30 cellular contexts compared by ENCODE assay signal in the genomic region with DNA sequence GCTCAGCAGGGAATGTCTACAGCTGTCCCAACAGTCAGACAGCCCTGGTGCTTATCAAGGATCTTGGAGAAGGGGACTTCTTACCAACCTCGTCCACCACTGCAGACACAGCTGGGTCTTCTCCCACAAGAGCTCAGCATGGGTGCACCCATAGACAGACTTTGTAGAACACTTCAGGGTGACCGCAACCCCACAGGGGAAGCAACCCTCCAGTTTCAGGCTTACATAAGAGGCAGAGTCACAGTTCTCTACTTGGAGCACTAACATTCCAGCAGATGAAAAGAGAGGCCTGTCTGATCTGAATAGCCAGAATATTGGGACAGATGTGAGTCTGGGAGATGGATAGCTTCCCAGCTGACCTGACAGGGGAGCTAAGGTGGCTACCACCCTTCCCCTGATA. TPM values are rescaled to one million over a fixed set of nuclear protein-coding genes. Genes with fewer than 3 reads are reported as not detected.
DNase-seq lines count a peak whose midpoint lies in the region; ATAC-seq and TF ChIP-seq lines count a peak whose summit lies in the region.
"Had no signal": no experiment of that assay in that cellular context is flagged by ENCODE, and none has a peak within 500 bp of the region (broad histone marks: within the 10 kb centered on the region; RNA-seq: fewer than 3 reads in every experiment).

No MANE protein-coding gene starts in this region.

- ATAC-seq in HG02885 (IDR thresholded peaks at IDR 0.05; ENCODE audit: poor library complexity, unreplicated experiment) = peak; percentile 62
- no peak for ATAC-seq in PC-3

- no peaks in the 10 kb centered on the region for H3K27me3 Mint-ChIP-seq in dendritic cell treated with granulocyte-macrophage colony-stimulating factor and Interleukin-4, amounts not matched to agents 40 ng/mL and 50 ng/mL, for 4 days
- peaks cover 5% of the 10 kb centered on the region for H3K27me3 Mint-ChIP-seq in endodermal cell (ENCODE audit: insufficient read depth)
- no peaks in the 10 kb centered on the region for H3K27me3 Mint-ChIP-seq in mesothelial cell of epicardium (ENCODE audit: low read depth)

- H3K36me3 ChIP-seq in trophoblast cell (ENCODE audit: control insufficient read depth in 1 of 2, insufficient read depth in 2 of 2, low read length in 2 of 2) = peaks cover 0 to 2% of the 10 kb centered on the region in 2 experiments
- H3K36me3 ChIP-seq in endodermal cell (ENCODE audit: control insufficient read depth, insufficient read depth, low read length) = no peaks in the 10 kb centered on the region
- no peaks in the 10 kb centered on the region for H3K36me3 ChIP-seq in PC-3 (ENCODE audit: low read depth, low read length)
- H3K36me3 ChIP-seq: ascending aorta, esophagus muscularis mucosa, HAP-1, left ventricle myocardium inferior, SJCRH30, spleen, tibial artery had no signal

- H2BK5ac ChIP-seq in trophoblast cell (ENCODE audit: low read depth, low read length, poor library complexity) = peak overlapping the region; percentile 11

- no peak overlapping the region for H3K4ac ChIP-seq in trophoblast cell (ENCODE audit: low read depth, low read length)

- H3K9me2 ChIP-seq in PC-3 (replicated peaks; ENCODE audit: low read length) = no peaks in the 10 kb centered on the region

- no CpG with 5 or more reads among the region's 2 CpGs for WGBS in trophoblast cell (ENCODE audit: extremely low coverage, insufficient coverage, insufficient read length)
- 82 to 88% methylated on average over 2 of the region's 2 CpGs for WGBS in endodermal cell (ENCODE audit: insufficient coverage in 1 of 2, insufficient read length in 1 of 2), 2 experiments

- H2BK12ac ChIP-seq in trophoblast cell (ENCODE audit: low read length) = no peak overlapping the region

- H3K79me2 ChIP-seq in trophoblast cell (ENCODE audit: control insufficient read depth, insufficient read depth, low read length, poor library complexity) = peaks cover 2% of the 10 kb centered on the region
- H3K79me2 ChIP-seq in PC-3 (ENCODE audit: low read length) = no peaks in the 10 kb centered on the region
- H3K79me2 ChIP-seq: hepatocyte, parathyroid adenoma had no signal

- H3K23ac ChIP-seq in trophoblast cell (ENCODE audit: low read length) = no peak overlapping the region

- CTCF ChIA-PET in PC-3 (lab: Charles Lee) = no interaction called here

- no peaks in the 10 kb centered on the region for H3F3A ChIP-seq in PC-3 (ENCODE audit: low read length, unreplicated experiment)

- H3K9me3 ChIP-seq in trophoblast cell (ENCODE audit: insufficient read depth, low read depth, low read length) = no peaks in the 10 kb centered on the region
- peaks cover 11% of the 10 kb centered on the region for H3K9me3 ChIP-seq in endodermal cell (ENCODE audit: control insufficient read depth, low read length)
- H3K9me3 ChIP-seq in PC-3 (ENCODE audit: low read length) = no peaks in the 10 kb centered on the region
- H3K9me3 ChIP-seq: ascending aorta, esophagus muscularis mucosa, HAP-1, SJCRH30, tibial artery had no signal

- peak overlapping the region; percentile 29 for H2BK120ac ChIP-seq in trophoblast cell (ENCODE audit: insufficient read depth, low read length, poor library complexity)

- TF ChIP-seq CTCF in endodermal cell (conservative IDR thresholded peaks at IDR 0.05) (no peak), mesothelial cell of epicardium (IDR thresholded peaks at IDR 0.05; ENCODE audit: unreplicated experiment) (no peak), PC-3 (conservative IDR thresholded peaks at IDR 0.05; ENCODE audit: low read depth, low read length) (no peak)

- H3K4me3 ChIP-seq in trophoblast cell (ENCODE audit: low read depth, low read length) = no peak overlapping the region
- H3K4me3 ChIP-seq in endodermal cell (ENCODE audit: low read length) = no peak overlapping the region
- no peak overlapping the region for H3K4me3 ChIP-seq in PC-3 (ENCODE audit: low read length)
- H3K4me3 ChIP-seq: ascending aorta, esophagus muscularis mucosa, HAP-1, hepatocyte, left ventricle myocardium inferior, SJCRH30, spleen, tibial artery had no signal

- H3K27ac ChIP-seq in trophoblast cell (ENCODE audit: low read depth, low read length) = peak overlapping the region; percentile 51
- H3K27ac ChIP-seq in endodermal cell (ENCODE audit: low read depth, low read length) = no peak overlapping the region
- no peak overlapping the region for H3K27ac ChIP-seq in PC-3 (ENCODE audit: low read length)
- H3K27ac ChIP-seq: ascending aorta, left ventricle myocardium inferior, parathyroid adenoma, SJCRH30, spleen, tibial artery had no signal

- peak overlapping the region; percentile 18 for H3K14ac ChIP-seq in trophoblast cell (ENCODE audit: low read length)

- peaks cover 9% of the 10 kb centered on the region for H3K9me3 Mint-ChIP-seq in dendritic cell treated with granulocyte-macrophage colony-stimulating factor and Interleukin-4, amounts not matched to agents 40 ng/mL and 50 ng/mL, for 4 days
- peaks cover 15% of the 10 kb centered on the region for H3K9me3 Mint-ChIP-seq in endodermal cell
- peaks cover 27% of the 10 kb centered on the region for H3K9me3 Mint-ChIP-seq in mesothelial cell of epicardium

- POLR2A ChIA-PET in PC-3 (lab: Charles Lee; ENCODE audit: unreplicated experiment) = no interaction called here

- DNase-seq in NOMO-1 treated with DMSO at 0.1 percent for 48 hours (lab: John Stamatoyannopoulos, UW; ENCODE audit: unreplicated experiment) = peak; percentile 64
- DNase-seq in trophoblast cell = peak; percentile 31 to 70
- no peak for DNase-seq in endodermal cell
- no peak for DNase-seq in mesothelial cell of epicardium (ENCODE audit: low spot score in 2 of 2, unreplicated experiment in 2 of 2)
- no peak for DNase-seq in PC-3
- DNase-seq: activated effector memory CD4-positive, alpha-beta T cell treated with anti-CD3 and anti-CD28 coated beads, Interleukin-2, amount 50 U/mL, for 16 hours; activated naive CD8-positive, alpha-beta T cell treated with anti-CD3 and anti-CD28 coated beads for 36 hours; activated T-cell treated with anti-CD3 and anti-CD28 coated beads, Interleukin-2, amount 50 U/mL, for 1 hour; foreskin melanocyte; left ventricle myocardium inferior; NCI-H1436; NCI-H446; NCI-H774; right cardiac atrium; SJCRH30; spleen; T-helper 2 cell had no signal

- no peak overlapping the region for H2AK5ac ChIP-seq in trophoblast cell (ENCODE audit: low read length)

- no TSS peak for BruUV-seq in PC-3 (replicated peaks; lab: Mats Ljungman, UMichigan)

- H3K4me1 ChIP-seq in trophoblast cell (ENCODE audit: control insufficient read depth in 1 of 2, insufficient read depth in 2 of 2, low read length in 2 of 2) (peaks cover 19 to 21% of the 10 kb centered on the region in 2 experiments), endodermal cell (ENCODE audit: control insufficient read depth, insufficient read depth, low read length) (no peaks in the 10 kb centered on the region), PC-3 (ENCODE audit: insufficient read depth, low read length) (no peaks in the 10 kb centered on the region)
- H3K4me1 ChIP-seq: ascending aorta, HAP-1, parathyroid adenoma, SJCRH30 had no signal

- no peak overlapping the region for H3K18ac ChIP-seq in trophoblast cell (ENCODE audit: low read length)

- H3K79me1 ChIP-seq in trophoblast cell (ENCODE audit: low read length) = peaks cover 11% of the 10 kb centered on the region

- H2AFZ ChIP-seq in trophoblast cell (ENCODE audit: insufficient read depth, low read length, poor library complexity) (no peak overlapping the region), PC-3 (ENCODE audit: low read length) (no peak overlapping the region)
- H2AFZ ChIP-seq: hepatocyte, parathyroid adenoma had no signal

- peak overlapping the region; percentile 60 for H4K91ac ChIP-seq in trophoblast cell (ENCODE audit: low read depth, low read length)

- H3K27ac Mint-ChIP-seq in dendritic cell treated with granulocyte-macrophage colony-stimulating factor and Interleukin-4, amounts not matched to agents 40 ng/mL and 50 ng/mL, for 4 days = peak overlapping the region; percentile 83
- H3K27ac Mint-ChIP-seq in endodermal cell = no peak overlapping the region
- no peak overlapping the region for H3K27ac Mint-ChIP-seq in mesothelial cell of epicardium
- H3K27ac Mint-ChIP-seq: activated naive CD8-positive, alpha-beta T cell treated with anti-CD3 and anti-CD28 coated beads for 36 hours had no signal

- no peak overlapping the region for H3K4me3 Mint-ChIP-seq in dendritic cell treated with granulocyte-macrophage colony-stimulating factor and Interleukin-4, amounts not matched to agents 40 ng/mL and 50 ng/mL, for 4 days
- H3K4me3 Mint-ChIP-seq in endodermal cell (no peak overlapping the region), mesothelial cell of epicardium (no peak overlapping the region)
- H3K4me3 Mint-ChIP-seq: activated naive CD8-positive, alpha-beta T cell treated with anti-CD3 and anti-CD28 coated beads for 36 hours had no signal

- no peaks in the 10 kb centered on the region for H4K20me1 ChIP-seq in PC-3 (ENCODE audit: low read length)

- peak overlapping the region; percentile 26 for H4K8ac ChIP-seq in trophoblast cell (ENCODE audit: low read depth, low read length)

- intact Hi-C loops in dendritic cell treated with granulocyte-macrophage colony-stimulating factor and Interleukin-4, amounts not matched to agents 40 ng/mL and 50 ng/mL, for 4 days (cut with micrococcal nuclease) = no loop called here
- intact Hi-C loops in PC-3 (cut with micrococcal nuclease) = no loop called here

- H3K36me3 Mint-ChIP-seq in dendritic cell treated with granulocyte-macrophage colony-stimulating factor and Interleukin-4, amounts not matched to agents 40 ng/mL and 50 ng/mL, for 4 days (ENCODE audit: low read depth) = peaks cover 42% of the 10 kb centered on the region
- H3K36me3 Mint-ChIP-seq in endodermal cell (ENCODE audit: low read depth) (peaks cover 4% of the 10 kb centered on the region), mesothelial cell of epicardium (peaks cover 7% of the 10 kb centered on the region)

- no peak overlapping the region for H3K4me2 ChIP-seq in trophoblast cell (ENCODE audit: low read length)
- H3K4me2 ChIP-seq in PC-3 (ENCODE audit: low read length) = no peak overlapping the region
- H3K4me2 ChIP-seq: hepatocyte had no signal

- H3K27me3 ChIP-seq in trophoblast cell (ENCODE audit: insufficient read depth, low read length) (no peaks in the 10 kb centered on the region), endodermal cell (ENCODE audit: control insufficient read depth, insufficient read depth, low read length, poor library complexity, severe bottlenecking) (no peaks in the 10 kb centered on the region), PC-3 (ENCODE audit: low read length) (0 out of 2 replicates have a peak, but pooled peaks cover 2% of the 10 kb centered on the region)
- H3K27me3 ChIP-seq: ascending aorta, esophagus muscularis mucosa, hepatocyte, SJCRH30, tibial artery had no signal

- H3K9ac ChIP-seq in trophoblast cell (ENCODE audit: low read length) (no peak overlapping the region), endodermal cell (ENCODE audit: extremely low read depth, low read length, poor library complexity, severe bottlenecking) (no peak overlapping the region), PC-3 (ENCODE audit: low read length) (no peak overlapping the region)
- H3K9ac ChIP-seq: parathyroid adenoma had no signal

- H4K12ac ChIP-seq in trophoblast cell (ENCODE audit: low read depth, low read length) = no peak overlapping the region

- peaks cover 56% of the 10 kb centered on the region for H3K4me1 Mint-ChIP-seq in dendritic cell treated with granulocyte-macrophage colony-stimulating factor and Interleukin-4, amounts not matched to agents 40 ng/mL and 50 ng/mL, for 4 days (ENCODE audit: low read depth)
- H3K4me1 Mint-ChIP-seq in endodermal cell (peaks cover 13% of the 10 kb centered on the region), mesothelial cell of epicardium (peaks cover 35% of the 10 kb centered on the region)
- H3K4me1 Mint-ChIP-seq: activated naive CD8-positive, alpha-beta T cell treated with anti-CD3 and anti-CD28 coated beads for 36 hours had no signal

RNA-seq across cellular contexts. Expression of gene CLEC1A, which starts 3.5 kb away (rescaled TPM):
- polyA plus RNA-seq in trophoblast cell (2013) = 33.5 and 36.4 TPM in 2 replicates
- total RNA-seq in endodermal cell = not detected
- 0.18 TPM for polyA plus RNA-seq in endodermal cell (2013, experiment 1 of 2)
- polyA plus RNA-seq in endodermal cell (2013, experiment 2 of 2) = 0.08 TPM
- 0.32 to 0.51 TPM (median 0.49 TPM) in 3 replicates for total RNA-seq in mesothelial cell of epicardium
- total RNA-seq in PC-3 (2014; rRNA removed) = not detected in 2 replicates
- total RNA-seq: activated CD8-positive, alpha-beta memory T cell treated with anti-CD3 and anti-CD28 coated beads for 36 hours; activated naive CD8-positive, alpha-beta T cell treated with anti-CD3 and anti-CD28 coated beads for 36 hours; HT-29; SJCRH30 had no signal
- polyA plus RNA-seq: AG04450, neural cell had no signal

RNA-seq across cellular contexts. Expression of gene CLEC7A, which starts 27.7 kb away (rescaled TPM):
- polyA plus RNA-seq in trophoblast cell (2013) = 13.7 and 14.4 TPM in 2 replicates
- not detected for total RNA-seq in endodermal cell
- polyA plus RNA-seq in endodermal cell (2013, experiment 1 of 2) = not detected
- polyA plus RNA-seq in endodermal cell (2013, experiment 2 of 2) = not detected
- total RNA-seq in mesothelial cell of epicardium = 0.11 TPM in 1 of 3 replicates, not detected in the others
- 0.40 TPM in 1 of 2 replicates, not detected in the other for total RNA-seq in PC-3 (2014; rRNA removed)
- total RNA-seq: activated CD8-positive, alpha-beta memory T cell treated with anti-CD3 and anti-CD28 coated beads for 36 hours; activated naive CD8-positive, alpha-beta T cell treated with anti-CD3 and anti-CD28 coated beads for 36 hours; Daoy; HT-29; SJCRH30 had no signal
- polyA plus RNA-seq: AG04450, neural cell had no signal

Comparison
In these comparisons a context has a peak if more than half of its experiments do, and no peak if none do; other contexts are left out.
1. DNase-seq: peak in NOMO-1 treated with DMSO at 0.1 percent for 48 hours (single experiment) and trophoblast cell (2 of 2); none in endodermal cell (single experiment), mesothelial cell of epicardium (0 of 2) and PC-3 (single experiment).